ENCODE assay signal across 8 cellular contexts in the genomic region with DNA sequence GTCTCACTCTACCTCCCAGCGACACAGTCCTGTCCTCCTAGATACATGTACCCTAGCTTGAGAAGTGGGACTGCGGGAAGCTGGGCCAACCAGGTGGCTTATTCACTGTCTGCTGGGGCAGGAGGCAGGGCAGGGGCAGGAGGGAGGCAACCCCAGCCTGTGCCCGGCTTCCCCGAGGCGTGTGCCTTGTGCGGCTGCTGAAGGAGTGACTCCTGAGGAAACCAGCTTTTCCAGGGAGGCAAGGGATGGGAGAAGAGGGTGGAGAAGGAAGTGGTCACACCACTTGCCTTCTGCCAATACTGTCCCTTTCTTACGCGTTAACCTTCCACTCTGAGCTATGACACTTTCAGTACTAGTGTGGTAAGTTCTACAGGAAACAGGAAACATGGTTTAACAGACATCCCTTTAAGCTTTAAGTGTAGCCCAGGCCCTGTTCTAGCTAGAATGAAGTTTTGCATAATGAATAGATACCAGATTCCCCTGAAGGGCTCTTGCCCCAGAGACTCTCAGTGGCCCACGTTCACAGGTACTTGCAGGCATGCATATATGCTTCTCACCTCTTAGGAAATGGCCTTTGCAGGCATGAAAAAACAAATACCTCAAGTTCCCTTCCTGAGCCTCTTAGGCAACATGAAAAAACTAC. TPM values are rescaled to one million over a fixed set of nuclear protein-coding genes. Genes with fewer than 3 reads are reported as not detected.
DNase-seq lines count a peak whose midpoint lies in the region; ATAC-seq, FAIRE-seq and TF ChIP-seq lines count a peak whose summit lies in the region.

No MANE protein-coding gene starts in this region.

- dilution Hi-C loops in endothelial cell of umbilical vein (cut with MboI; ENCODE audit: extremely low pct_ligation_motif_present, low sequenced_read_pairs), result loop anchor here (25.0 kb wide), 1 partner anchor 91 kb away; no protein-coding TSS in a partner anchor

- ATAC-seq in DND-41 (ENCODE audit: insufficient read depth, low read depth) (peak; percentile 92), GM21360 (IDR thresholded peaks at IDR 0.05; ENCODE audit: unreplicated experiment) (peak; percentile 89), HG03575 (IDR thresholded peaks at IDR 0.05; ENCODE audit: extremely low read depth, insufficient number of reproducible peaks, low FRiP score, unreplicated experiment) (peak; percentile 98)

- TF ChIP-seq CTCF in DND-41 (IDR thresholded peaks at IDR 0.05; ENCODE audit: borderline replicate concordance, extremely low read depth, low read length, poor library complexity, severe bottlenecking) (no peak), endothelial cell of umbilical vein (IDR thresholded peaks at IDR 0.05; ENCODE audit: extremely low read depth in 1 of 2, insufficient read depth in 1 of 2, low read depth in 1 of 2, low read length in 2 of 2) (no peak), prostate gland (IDR thresholded peaks at IDR 0.05) (no peak)

- no peaks in the 10 kb centered on the region for H4K20me1 ChIP-seq in DND-41 (ENCODE audit: insufficient read depth, low read length)
- H4K20me1 ChIP-seq in endothelial cell of umbilical vein (replicated peaks; ENCODE audit: control insufficient read depth, extremely low read depth, insufficient read depth, low read length), result no peaks in the 10 kb centered on the region

- no peaks in the 10 kb centered on the region for H3K27me3 ChIP-seq in DND-41 (ENCODE audit: insufficient read depth, low read length, poor library complexity)
- H3K27me3 ChIP-seq in endothelial cell of umbilical vein (ENCODE audit: control insufficient read depth in 2 of 2, insufficient read depth in 2 of 2, low read length in 2 of 2), result no peaks in the 10 kb centered on the region
- no peaks in the 10 kb centered on the region for H3K27me3 ChIP-seq in prostate gland (replicated peaks; ENCODE audit: insufficient read depth)

- CTCF ChIA-PET in endothelial cell of umbilical vein (lab: Charles Lee), result interaction anchor here (0.6 to 2.6 kb wide), 12 partner anchors 10 to 101 kb away, joined by 3 to 21 read pairs (median 4); a partner anchor contains a TSS

- POLR2A ChIA-PET in endothelial cell of umbilical vein (lab: Charles Lee), result interaction anchor here (1.0 to 1.7 kb wide), 3 partner anchors 28 to 213 kb away, joined by 3 to 7 read pairs (median 3); a partner anchor contains a TSS

- peak overlapping the region; percentile 62 for H3K9ac ChIP-seq in DND-41 (ENCODE audit: low read depth, low read length)
- no peak overlapping the region for H3K9ac ChIP-seq in endothelial cell of umbilical vein (replicated peaks; ENCODE audit: extremely low read depth, insufficient read depth, low read length)

- no peak for TF ChIP-seq POLR2A in endothelial cell of umbilical vein (IDR thresholded peaks at IDR 0.05; ENCODE audit: low read depth, low read length)
- no peak for TF ChIP-seq POLR2A in prostate gland (IDR thresholded peaks at IDR 0.05)

- peaks cover 65% of the 10 kb centered on the region for H3K4me1 ChIP-seq in DND-41 (ENCODE audit: insufficient read depth, low read length)
- peaks cover 20% of the 10 kb centered on the region for H3K4me1 ChIP-seq in endothelial cell of umbilical vein (ENCODE audit: control insufficient read depth, extremely low read depth, insufficient read depth, low read length)
- H3K4me1 ChIP-seq in prostate gland (replicated peaks), result peaks cover 4% of the 10 kb centered on the region

- DNase-seq in DND-41 (peak; percentile 83), UCSD-AML1 (lab: John Stamatoyannopoulos, UW; ENCODE audit: unreplicated experiment) (peak; percentile 64), endothelial cell of umbilical vein (ENCODE audit: low read depth, low spot score) (peak; percentile 79), prostate gland (ENCODE audit: low spot score) (peak; percentile 61), cortex of kidney (lab: John Stamatoyannopoulos, UW) (no peak), NCI-H1694 treated with DMSO at 0.1 percent for 48 hours (lab: John Stamatoyannopoulos, UW) (no peak)

- H2AFZ ChIP-seq in DND-41 (ENCODE audit: low read depth, low read length), result peak overlapping the region; percentile 70
- H2AFZ ChIP-seq in endothelial cell of umbilical vein (ENCODE audit: low read depth, low read length), result peak overlapping the region; percentile 65

- H3K36me3 ChIP-seq in DND-41 (ENCODE audit: insufficient read depth, low read length) (no peaks in the 10 kb centered on the region), endothelial cell of umbilical vein (ENCODE audit: control insufficient read depth in 2 of 2, extremely low read depth in 1 of 2, insufficient read depth in 2 of 2, low read length in 2 of 2) (no peaks in the 10 kb centered on the region), prostate gland (no peaks in the 10 kb centered on the region)

- WGBS in prostate gland, result 46% methylated on average over 9 of the region's 9 CpGs

- H3K4me3 ChIP-seq in DND-41 (ENCODE audit: low read depth in 1 of 2, low read length in 2 of 2) (peak overlapping the region; percentile 1 to 56; a peak in 3 of 4 replicates), endothelial cell of umbilical vein (replicated peaks in 1 of 3; ENCODE audit: insufficient read depth in 1 of 3, low read depth in 1 of 3, low read length in 3 of 3) (no peak overlapping the region), prostate gland (no peak overlapping the region)

- H3K79me2 ChIP-seq in DND-41 (ENCODE audit: insufficient read depth, low read length) (no peaks in the 10 kb centered on the region), endothelial cell of umbilical vein (ENCODE audit: control insufficient read depth, insufficient read depth, low read length) (no peaks in the 10 kb centered on the region)

- no peaks in the 10 kb centered on the region for H3K9me1 ChIP-seq in endothelial cell of umbilical vein (replicated peaks; ENCODE audit: control insufficient read depth, extremely low read depth, insufficient read depth, low read length)

- BruUV-seq in endothelial cell of umbilical vein (replicated peaks; lab: Mats Ljungman, UMichigan), result no TSS peak

- H3K27ac ChIP-seq in DND-41 (ENCODE audit: low read length), result peak overlapping the region; percentile 100
- peak overlapping the region; percentile 60 for H3K27ac ChIP-seq in endothelial cell of umbilical vein (ENCODE audit: insufficient read depth, low read depth, low read length)
- H3K27ac ChIP-seq in prostate gland, result peak overlapping the region; percentile 65 to 69

- H3K9me3 ChIP-seq in DND-41 (ENCODE audit: insufficient read depth, low read length, severe bottlenecking) (no peaks in the 10 kb centered on the region), endothelial cell of umbilical vein (replicated peaks; ENCODE audit: control insufficient read depth, insufficient read depth, low read length) (no peaks in the 10 kb centered on the region), prostate gland (no peaks in the 10 kb centered on the region)

- H3K4me2 ChIP-seq in DND-41 (ENCODE audit: insufficient read depth, low read length), result peak overlapping the region; percentile 72
- H3K4me2 ChIP-seq in endothelial cell of umbilical vein (ENCODE audit: insufficient read depth, low read length), result peak overlapping the region; percentile 3

- intact Hi-C loops in endothelial cell of umbilical vein (cut with micrococcal nuclease) (no loop called here), prostate gland (cut with DNase I) (no loop called here)

- FAIRE-seq in endothelial cell of umbilical vein (lab: Jason Lieb, UNC), result peak; percentile 82

TF ChIP-seq in endothelial cell of umbilical vein, 7 proteins besides CTCF, POLR2A, EP300 and RAD21:
- TF ChIP-seq FOS (IDR thresholded peaks at IDR 0.05; ENCODE audit: borderline replicate concordance, insufficient read depth, low read length) (no peak), POLR2AphosphoS5 (IDR thresholded peaks at IDR 0.05; ENCODE audit: insufficient read depth, low read depth, low read length) (no peak), JUN (IDR thresholded peaks at IDR 0.05; ENCODE audit: borderline replicate concordance, insufficient read depth, insufficient read length, low read depth) (no peak), EZH2 (IDR thresholded peaks at IDR 0.05; ENCODE audit: borderline replicate concordance, low read depth, low read length, severe bottlenecking) (no peak), GATA2 (IDR thresholded peaks at IDR 0.05; ENCODE audit: insufficient read depth, insufficient read length, low read depth, low read length) (no peak), MYC (IDR thresholded peaks at IDR 0.05; ENCODE audit: low read depth, low read length) (no peak)
- TF ChIP-seq, protein P1, sequence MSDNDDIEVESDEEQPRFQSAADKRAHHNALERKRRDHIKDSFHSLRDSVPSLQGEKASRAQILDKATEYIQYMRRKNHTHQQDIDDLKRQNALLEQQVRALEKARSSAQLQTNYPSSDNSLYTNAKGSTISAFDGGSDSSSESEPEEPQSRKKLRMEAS (IDR thresholded peaks at IDR 0.05; ENCODE audit: insufficient read depth, insufficient read length), result no peak

RNA-seq across cellular contexts. Expression of a gene that starts 40.6 kb away (rescaled TPM):
- total RNA-seq in endothelial cell of umbilical vein, result 66.6 and 67.1 TPM in 2 replicates
- 51.2 and 59.8 TPM in 2 replicates for polyA plus RNA-seq in endothelial cell of umbilical vein
- 50.5 and 51.5 TPM in 2 replicates for polyA plus RNA-seq in endothelial cell of umbilical vein (2011; cell fraction: cytosol; rRNA removed)
- polyA plus RNA-seq in endothelial cell of umbilical vein (2011; cell fraction: nucleus; rRNA removed), result 19.3 and 27.3 TPM in 2 replicates
- 57.2 and 78.4 TPM in 2 replicates for polyA plus RNA-seq in endothelial cell of umbilical vein (2012)
- polyA minus RNA-seq in endothelial cell of umbilical vein, result 65.1 and 75.2 TPM in 2 replicates
- polyA minus RNA-seq in endothelial cell of umbilical vein (2011; cell fraction: cytosol; rRNA and poly(A)+ RNA removed), result 17.4 TPM
- 17.0 and 28.4 TPM in 2 replicates for polyA minus RNA-seq in endothelial cell of umbilical vein (2011; cell fraction: nucleus; rRNA and poly(A)+ RNA removed)
- total RNA-seq in prostate gland, result 100 to 1,000 TPM in 1 of 2 donors, 10 to 100 TPM in 1; 87.9 to 132 TPM

Comparison
In these comparisons a context has a peak if more than half of its experiments do, and no peak if none do; other contexts are left out.
1. DNase-seq: peak in DND-41 (single experiment), UCSD-AML1 (single experiment), endothelial cell of umbilical vein (single experiment) and prostate gland (single experiment); none in cortex of kidney (single experiment) and NCI-H1694 treated with DMSO at 0.1 percent for 48 hours (single experiment).
2. H3K4me3 ChIP-seq: peak in DND-41 (2 of 2); none in endothelial cell of umbilical vein (0 of 3) and prostate gland (0 of 2).
3. Peak in every context shown above with its lines, with median percentiles within 50 percentile points of each other: ATAC-seq and H3K27ac ChIP-seq.